1 cellular context compared by ENCODE assay signal in genomic region chr18:657998-658946, GRCh38.
TF ChIP-seq lines count a peak whose summit lies in the region.

No MANE protein-coding gene starts in this region.

TF ChIP-seq in GM12878, 131 proteins besides CTCF, POLR2A, EP300 and RAD21 (continued from another document and continues in another):
- TF ChIP-seq RELB (IDR thresholded peaks at IDR 0.05; ENCODE audit: low read depth) (no peak), RAD51 (IDR thresholded peaks at IDR 0.05) (no peak), DPF2 (IDR thresholded peaks at IDR 0.05) (0 out of 2 replicates have a peak, but pooled peaks have one; percentile 15), ZBTB40 (IDR thresholded peaks at IDR 0.05; ENCODE audit: borderline replicate concordance) (no peak), POLR2AphosphoS5 (IDR thresholded peaks at IDR 0.05; ENCODE audit: low read length) (peak; percentile 29), SKIL (IDR thresholded peaks at IDR 0.05; ENCODE audit: low read depth, poor library complexity, severe bottlenecking) (no peak), SMAD5 (IDR thresholded peaks at IDR 0.05; ENCODE audit: low read depth) (peak; percentile 30; the same call in 1 of the 2 replicates), CREM (IDR thresholded peaks at IDR 0.05; ENCODE audit: low read depth) (peak; percentile 76), CHD1 (IDR thresholded peaks at IDR 0.05; ENCODE audit: low read depth, low read length) (peak; percentile 89; the same call in 1 of the 2 replicates), PKNOX1 (IDR thresholded peaks at IDR 0.05) (peak; percentile 85), RUNX3 (IDR thresholded peaks at IDR 0.05; ENCODE audit: low read length) (peak; percentile 84), ESRRA (IDR thresholded peaks at IDR 0.05; ENCODE audit: low read length) (0 out of 2 replicates have a peak, but pooled peaks have one; percentile 34), SMC3 (IDR thresholded peaks at IDR 0.05; ENCODE audit: borderline replicate concordance, low read length) (0 out of 2 replicates have a peak, but pooled peaks have one; percentile 5), PAX8 (IDR thresholded peaks at IDR 0.05) (no peak), FOXK2 (IDR thresholded peaks at IDR 0.05) (peak; percentile 94), E2F8 (IDR thresholded peaks at IDR 0.05; ENCODE audit: low read depth, partially characterized antibody) (no peak), SREBF2 (IDR thresholded peaks at IDR 0.05; ENCODE audit: low read length) (no peak), MXI1 (IDR thresholded peaks at IDR 0.05; ENCODE audit: low read depth, low read length) (peak; percentile 27; the same call in 1 of the 2 replicates), TCF3 (IDR thresholded peaks at IDR 0.05; ENCODE audit: borderline replicate concordance, insufficient read depth, low read depth, low read length) (peak; percentile 74; the same call in 1 of the 2 replicates), KAT2A (conservative IDR thresholded peaks at IDR 0.05; ENCODE audit: control insufficient read depth, low read depth, low read length) (no peak), RCOR1 (conservative IDR thresholded peaks at IDR 0.05; ENCODE audit: low read depth, low read length) (0 out of 2 replicates have a peak, but pooled peaks have one; percentile 67), MTA3 (IDR thresholded peaks at IDR 0.05; ENCODE audit: borderline replicate concordance, low read length) (peak; percentile 37; the same call in 1 of the 2 replicates), SPI1 (IDR thresholded peaks at IDR 0.05; ENCODE audit: borderline replicate concordance, insufficient read depth, low read depth, low read length) (no peak), HDAC2 (IDR thresholded peaks at IDR 0.05) (no peak), IRF5 (IDR thresholded peaks at IDR 0.05; ENCODE audit: borderline replicate concordance) (no peak), USF1 (IDR thresholded peaks at IDR 0.05; ENCODE audit: borderline replicate concordance, extremely low read length, insufficient read depth, low read depth, low read length) (no peak), ZNF622 (IDR thresholded peaks at IDR 0.05) (no peak), IKZF2 (IDR thresholded peaks at IDR 0.05) (peak in 1 of 2 experiments; percentile 26; a peak in 1 of 4 replicates), BHLHE40 (IDR thresholded peaks at IDR 0.05; ENCODE audit: borderline replicate concordance in 1 of 2, low read depth in 2 of 2, low read length in 1 of 2) (peak; percentile 55 to 88; a peak in 3 of 4 replicates), LARP7 (IDR thresholded peaks at IDR 0.05) (peak; percentile 63), YY1 (IDR thresholded peaks at IDR 0.05; ENCODE audit: low read depth, low read length) (0 out of 2 replicates have a peak, but pooled peaks have one; percentile 9), E4F1 (IDR thresholded peaks at IDR 0.05; ENCODE audit: borderline replicate concordance, partially characterized antibody) (no peak), BRCA1 (IDR thresholded peaks at IDR 0.05; ENCODE audit: low read depth, low read length) (no peak), MYC (IDR thresholded peaks at IDR 0.05; ENCODE audit: insufficient read depth, insufficient read length, insufficient replicate concordance, low read length, severe bottlenecking) (no peak), NFXL1 (IDR thresholded peaks at IDR 0.05; ENCODE audit: borderline replicate concordance) (no peak), BCL11A (IDR thresholded peaks at IDR 0.05; ENCODE audit: low read depth, low read length) (peak; percentile 47; the same call in 1 of the 2 replicates), PML (IDR thresholded peaks at IDR 0.05; ENCODE audit: low read length) (peak; percentile 62; the same call in 1 of the 2 replicates), ZNF217 (IDR thresholded peaks at IDR 0.05) (no peak), ASH2L (IDR thresholded peaks at IDR 0.05; ENCODE audit: borderline replicate concordance, low read depth) (peak; percentile 85; the same call in 1 of the 2 replicates), TBL1XR1 (IDR thresholded peaks at IDR 0.05; ENCODE audit: low read depth, low read length) (no peak), ELK1 (IDR thresholded peaks at IDR 0.05; ENCODE audit: low read depth, low read length) (no peak), MEF2B (IDR thresholded peaks at IDR 0.05; ENCODE audit: partially characterized antibody, poor library complexity, severe bottlenecking) (no peak), CHD4 (IDR thresholded peaks at IDR 0.05) (no peak), SP1 (IDR thresholded peaks at IDR 0.05; ENCODE audit: low read depth, low read length) (peak; percentile 17), FOS (IDR thresholded peaks at IDR 0.05; ENCODE audit: borderline replicate concordance, extremely low read depth, insufficient read length) (no peak), ETV6 (conservative IDR thresholded peaks at IDR 0.05 in 1 of 2, IDR thresholded peaks at IDR 0.05 in 1 of 2; ENCODE audit: borderline replicate concordance in 1 of 2, low read depth in 1 of 2) (0 out of 4 replicates have a peak, but pooled peaks of 1 of the 2 experiments have one; percentile 15), TCF12 (IDR thresholded peaks at IDR 0.05; ENCODE audit: low read depth, low read length) (peak; percentile 84), MEF2A (IDR thresholded peaks at IDR 0.05; ENCODE audit: insufficient read depth, low read depth, low read length) (no peak)
